ENCODE assay signal across 8 cellular contexts in genomic region chr17:1907818-1908698, GRCh38.
A peak's percentile ranks its signal among the peaks of the same experiment; 100 is the strongest.
DNase-seq lines count a peak whose midpoint lies in the region; ATAC-seq, FAIRE-seq and TF ChIP-seq lines count a peak whose summit lies in the region.

No MANE protein-coding gene starts in this region.

- H3K9me2 ChIP-seq in Karpas-422 (replicated peaks; ENCODE audit: insufficient read depth, low read length), result no peaks in the 10 kb centered on the region

- H3K4me3 ChIP-seq in AG10803 (ENCODE audit: low read length) (peak overlapping the region; percentile 42), Karpas-422 (ENCODE audit: low read length) (peak overlapping the region; percentile 62), mucosa of descending colon (no peak overlapping the region)

- peak overlapping the region; percentile 61; the same call in 1 of the 2 replicates for H2AFZ ChIP-seq in Karpas-422 (ENCODE audit: low read length)

- TF ChIP-seq CTCF in AG10803 (conservative IDR thresholded peaks at IDR 0.05; ENCODE audit: low read length) (no peak), chondrocyte (IDR thresholded peaks at IDR 0.05) (no peak), mucosa of descending colon (IDR thresholded peaks at IDR 0.05) (no peak)

- no peak overlapping the region for H3K27ac Mint-ChIP-seq in chondrocyte (ENCODE audit: unreplicated experiment)

- DNase-seq in AG10803 (ENCODE audit: low read depth), result peak; percentile 39
- peak; percentile 67 for DNase-seq in Karpas-422
- no peak for DNase-seq in chondrocyte (ENCODE audit: low spot score)
- peak in 1 of 3 donors; percentile 49 for DNase-seq in mucosa of descending colon
- DNase-seq in GM12892 (ENCODE audit: insufficient read length), result no peak
- no peak for DNase-seq in HUDEP-2 (lab: John Stamatoyannopoulos, UW; ENCODE audit: unreplicated experiment in 76 of 76)
- DNase-seq in foreskin melanocyte, result no peak

- H3K79me2 ChIP-seq in Karpas-422 (ENCODE audit: low read length), result no peaks in the 10 kb centered on the region

- peak; percentile 39 for ATAC-seq in mucosa of descending colon
- no peak for ATAC-seq in HG03457 (IDR thresholded peaks at IDR 0.05; ENCODE audit: unreplicated experiment)

- no peaks in the 10 kb centered on the region for H4K20me1 ChIP-seq in Karpas-422 (ENCODE audit: insufficient read depth, low read depth, low read length)

- peak overlapping the region; percentile 49 for H3K4me3 Mint-ChIP-seq in chondrocyte (ENCODE audit: unreplicated experiment)

- intact Hi-C loops in mucosa of descending colon (cut with DNase I, micrococcal nuclease), result loop anchor here (5.0 kb wide), 1 partner anchor 119 kb away; the partner anchor contains the start of gene RTN4RL1 (in 2 of the 2)

- H3K4me1 ChIP-seq in Karpas-422 (ENCODE audit: low read length) (peaks cover 57% of the 10 kb centered on the region), mucosa of descending colon (ENCODE audit: low read depth) (peaks cover 12% of the 10 kb centered on the region)

- no peak overlapping the region for H3K27ac ChIP-seq in Karpas-422 (ENCODE audit: low read length)

- H3K27me3 ChIP-seq in Karpas-422 (ENCODE audit: low read length), result no peaks in the 10 kb centered on the region

- H3K9me3 Mint-ChIP-seq in chondrocyte (ENCODE audit: low read depth), result no peaks in the 10 kb centered on the region

- H3K9me3 ChIP-seq in Karpas-422 (ENCODE audit: low read length) (no peaks in the 10 kb centered on the region), mucosa of descending colon (no peaks in the 10 kb centered on the region)

- H3K36me3 ChIP-seq in Karpas-422 (ENCODE audit: insufficient read depth, low read length) (no peaks in the 10 kb centered on the region), mucosa of descending colon (ENCODE audit: low read depth) (no peaks in the 10 kb centered on the region)

- peak overlapping the region; percentile 59 for H3K9ac ChIP-seq in Karpas-422 (ENCODE audit: low read length)

- H3K4me1 Mint-ChIP-seq in chondrocyte (ENCODE audit: low read depth), result peaks cover 7% of the 10 kb centered on the region

- H3K27me3 Mint-ChIP-seq in chondrocyte (ENCODE audit: low read depth), result peaks cover 55% of the 10 kb centered on the region

- TF ChIP-seq POLR2A in GM12892 (IDR thresholded peaks at IDR 0.05; ENCODE audit: low read depth, low read length), result no peak

- FAIRE-seq in GM12892 (lab: Jason Lieb, UNC), result no peak

- peak overlapping the region; percentile 78 for H3K4me2 ChIP-seq in Karpas-422 (ENCODE audit: low read depth, low read length, poor library complexity, severe bottlenecking)

- no peaks in the 10 kb centered on the region for H3K36me3 Mint-ChIP-seq in chondrocyte (ENCODE audit: low read depth)

Comparison
In these comparisons a context has a peak if more than half of its experiments do, and no peak if none do; other contexts are left out.
1. DNase-seq: peak in AG10803 (single experiment) and Karpas-422 (single experiment); none in chondrocyte (single experiment), GM12892 (single experiment), HUDEP-2 (0 of 76) and foreskin melanocyte (single experiment).